1 cellular context compared by ENCODE assay signal in the genomic region with DNA sequence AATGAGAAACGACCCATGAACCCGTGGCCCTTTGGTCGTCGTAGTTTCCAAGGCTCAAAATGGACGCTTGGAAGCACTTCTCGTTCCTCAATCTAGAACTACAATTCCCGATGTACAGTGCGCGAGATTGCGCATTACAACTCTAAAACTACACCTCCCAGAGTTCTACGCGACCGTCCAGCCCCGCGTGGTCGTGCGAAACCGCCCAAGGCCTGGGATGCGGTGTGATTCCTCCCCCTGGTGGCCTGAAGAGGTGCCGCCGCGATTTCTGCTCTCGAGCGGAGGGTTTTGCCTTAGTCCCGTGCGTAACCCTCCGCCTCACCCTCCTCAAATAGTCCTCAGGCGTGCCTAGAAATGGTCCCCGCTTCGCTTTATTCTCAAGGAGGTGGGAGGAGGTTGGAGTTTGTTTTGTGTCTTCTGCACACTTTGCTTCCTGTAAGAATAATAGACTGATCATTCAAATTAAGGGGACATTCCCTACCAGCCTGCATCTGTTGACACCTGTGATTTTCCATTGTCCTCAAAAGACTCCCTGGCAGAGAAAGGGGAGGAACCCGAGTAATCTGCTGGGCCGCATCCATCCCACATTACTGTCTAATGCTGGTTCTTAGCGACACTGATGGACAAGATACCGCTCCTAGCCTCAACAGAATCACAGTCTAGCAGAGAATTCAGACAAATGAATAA.
TF ChIP-seq lines count a peak whose summit lies in the region.

No MANE protein-coding gene starts in this region.

TF ChIP-seq in GM23338, 12 proteins besides CTCF, POLR2A, EP300 and RAD21 (continued from another document):
- TF ChIP-seq CREB1 (CRISPR knock-in tag; IDR thresholded peaks at IDR 0.05; ENCODE audit: low read depth) (peak; percentile 85), ZNF462 (CRISPR knock-in tag; IDR thresholded peaks at IDR 0.05) (no peak), ETS1 (IDR thresholded peaks at IDR 0.05) (peak; percentile 100)
